Comparison of ENCODE assay signal across 32 cellular contexts in genomic region chr15:74185949-74186348, GRCh38. TPM values are rescaled to one million over a fixed set of nuclear protein-coding genes. Genes with fewer than 3 reads are reported as not detected.
DNase-seq lines count a peak whose midpoint lies in the region; ATAC-seq, FAIRE-seq and TF ChIP-seq lines count a peak whose summit lies in the region.
"Had no signal": no experiment of that assay in that cellular context is flagged by ENCODE, and none has a peak within 500 bp of the region (broad histone marks: within the 10 kb centered on the region; RNA-seq: fewer than 3 reads in every experiment).

No MANE protein-coding gene starts in this region.

- peaks cover 4% of the 10 kb centered on the region for H3K27me3 ChIP-seq in bronchial epithelial cell (ENCODE audit: control insufficient read depth, insufficient read depth, low read length)
- H3K27me3 ChIP-seq: BLaER1, esophagus squamous epithelium, upper lobe of left lung had no signal

- no peak for TF ChIP-seq CTCF in bronchial epithelial cell (IDR thresholded peaks at IDR 0.05; ENCODE audit: insufficient read depth, low read length, severe bottlenecking)

- no peaks in the 10 kb centered on the region for H3K9me3 Mint-ChIP-seq in activated naive CD8-positive, alpha-beta T cell treated with anti-CD3 and anti-CD28 coated beads, Interleukin-2, amount 50 U/mL, for 24 hours
- no peaks in the 10 kb centered on the region for H3K9me3 Mint-ChIP-seq in activated naive CD8-positive, alpha-beta T cell treated with anti-CD3 and anti-CD28 coated beads for 36 hours
- H3K9me3 Mint-ChIP-seq: natural killer cell treated with Interleukin-12 subunit alpha and Interleukin-12 subunit beta and Interleukin-15 and Interleukin-18, amount 100 ng/mL, for 72 hours; stimulated activated memory B cell treated with anti-CD40 and anti-IgM and Interleukin-4, amounts not matched to agents 10 μg/mL and 1 μg/mL and 100 μg/mL, for 72 hours had no signal

- peaks cover 2% of the 10 kb centered on the region for H3K27me3 Mint-ChIP-seq in activated naive CD8-positive, alpha-beta T cell treated with anti-CD3 and anti-CD28 coated beads, Interleukin-2, amount 50 U/mL, for 24 hours
- H3K27me3 Mint-ChIP-seq in activated naive CD8-positive, alpha-beta T cell treated with anti-CD3 and anti-CD28 coated beads for 36 hours: no peaks in the 10 kb centered on the region
- H3K27me3 Mint-ChIP-seq: natural killer cell treated with Interleukin-12 subunit alpha and Interleukin-12 subunit beta and Interleukin-15 and Interleukin-18, amount 100 ng/mL, for 72 hours had no signal

- no peaks in the 10 kb centered on the region for H3K36me3 Mint-ChIP-seq in activated naive CD8-positive, alpha-beta T cell treated with anti-CD3 and anti-CD28 coated beads, Interleukin-2, amount 50 U/mL, for 24 hours (ENCODE audit: low read depth)
- H3K36me3 Mint-ChIP-seq in activated naive CD8-positive, alpha-beta T cell treated with anti-CD3 and anti-CD28 coated beads for 36 hours: no peaks in the 10 kb centered on the region
- H3K36me3 Mint-ChIP-seq: natural killer cell treated with Interleukin-12 subunit alpha and Interleukin-12 subunit beta and Interleukin-15 and Interleukin-18, amount 100 ng/mL, for 72 hours; stimulated activated memory B cell treated with anti-CD40 and anti-IgM and Interleukin-4, amounts not matched to agents 10 μg/mL and 1 μg/mL and 100 μg/mL, for 72 hours had no signal

- no peak overlapping the region for H3K4me3 Mint-ChIP-seq in activated naive CD8-positive, alpha-beta T cell treated with anti-CD3 and anti-CD28 coated beads, Interleukin-2, amount 50 U/mL, for 24 hours
- no peak overlapping the region for H3K4me3 Mint-ChIP-seq in activated naive CD8-positive, alpha-beta T cell treated with anti-CD3 and anti-CD28 coated beads for 36 hours
- H3K4me3 Mint-ChIP-seq: natural killer cell treated with Interleukin-12 subunit alpha and Interleukin-12 subunit beta and Interleukin-15 and Interleukin-18, amount 100 ng/mL, for 72 hours; stimulated activated memory B cell treated with anti-CD40 and anti-IgM and Interleukin-4, amounts not matched to agents 10 μg/mL and 1 μg/mL and 100 μg/mL, for 72 hours had no signal

- peak; percentile 53 for ATAC-seq in activated naive CD8-positive, alpha-beta T cell treated with anti-CD3 and anti-CD28 coated beads, Interleukin-2, amount 50 U/mL, for 24 hours
- ATAC-seq in HG03097 (IDR thresholded peaks at IDR 0.05; ENCODE audit: low FRiP score, unreplicated experiment): no peak
- ATAC-seq: HepG2; natural killer cell treated with Interleukin-12 subunit alpha and Interleukin-12 subunit beta and Interleukin-15 and Interleukin-18, amount 100 ng/mL, for 72 hours; psoas muscle; sciatic nerve had no signal

- no peak for FAIRE-seq in RCC 7860 (lab: Jason Lieb, UNC)
- FAIRE-seq in bronchial epithelial cell (lab: Jason Lieb, UNC): no peak
- FAIRE-seq: frontal cortex, HepG2 had no signal

- no peaks in the 10 kb centered on the region for H3K36me3 ChIP-seq in bronchial epithelial cell (ENCODE audit: control insufficient read depth, insufficient read depth, low read length)
- H3K36me3 ChIP-seq: BLaER1, esophagus squamous epithelium, upper lobe of left lung had no signal

- H3K4me3 ChIP-seq in bronchial epithelial cell (ENCODE audit: low read depth, low read length): no peak overlapping the region
- H3K4me3 ChIP-seq: BLaER1, esophagus squamous epithelium, psoas muscle, upper lobe of left lung had no signal

- DNase-seq in activated naive CD8-positive, alpha-beta T cell treated with anti-CD3 and anti-CD28 coated beads, Interleukin-2, amount 50 U/mL, for 24 hours: no peak
- DNase-seq in activated naive CD8-positive, alpha-beta T cell treated with anti-CD3 and anti-CD28 coated beads for 36 hours: no peak
- DNase-seq in RCC 7860 (ENCODE audit: low spot score): peak; percentile 22
- peak; percentile 68 for DNase-seq in bronchial epithelial cell (ENCODE audit: low read depth)
- DNase-seq in stimulated activated CD8-positive, alpha-beta memory T cell treated with anti-CD3 and anti-CD28 coated beads, Interleukin-4, amount 100 ng/mL, for 48 hours: peak; percentile 48
- no peak for DNase-seq in HuH-7.5 (ENCODE audit: low spot score)
- DNase-seq: activated CD4-positive, alpha-beta T cell treated with anti-CD3 and anti-CD28 coated beads for 4 hours; activated effector memory CD4-positive, alpha-beta T cell treated with Interleukin-2 at 50 U/mL for 16 hours; cerebellar nuclear complex; dermis blood vessel endothelial cell; DMS153; esophagus squamous epithelium; Karpas-422; NCI-H1436; NCI-H2081; NCI-H2227 treated with DMSO at 0.1 percent for 48 hours; NCI-H526; occipital lobe; OCI-M1; SHP77; stimulated activated CD4-positive, alpha-beta T cell treated with anti-CD3 and anti-CD28 coated beads, Interleukin-4, amount 100 ng/mL, for 4 hours; SW 1271; upper lobe of left lung had no signal

- H3K4me1 Mint-ChIP-seq in activated naive CD8-positive, alpha-beta T cell treated with anti-CD3 and anti-CD28 coated beads, Interleukin-2, amount 50 U/mL, for 24 hours: peaks cover 2% of the 10 kb centered on the region
- no peaks in the 10 kb centered on the region for H3K4me1 Mint-ChIP-seq in activated naive CD8-positive, alpha-beta T cell treated with anti-CD3 and anti-CD28 coated beads for 36 hours

- H3K27ac Mint-ChIP-seq in activated naive CD8-positive, alpha-beta T cell treated with anti-CD3 and anti-CD28 coated beads, Interleukin-2, amount 50 U/mL, for 24 hours: no peak overlapping the region
- no peak overlapping the region for H3K27ac Mint-ChIP-seq in activated naive CD8-positive, alpha-beta T cell treated with anti-CD3 and anti-CD28 coated beads for 36 hours
- H3K27ac Mint-ChIP-seq: natural killer cell treated with Interleukin-12 subunit alpha and Interleukin-12 subunit beta and Interleukin-15 and Interleukin-18, amount 100 ng/mL, for 72 hours; stimulated activated memory B cell treated with anti-CD40 and anti-IgM and Interleukin-4, amounts not matched to agents 10 μg/mL and 1 μg/mL and 100 μg/mL, for 72 hours had no signal

RNA-seq across cellular contexts. Expression of gene ISLR, which starts 12.4 kb away (rescaled TPM):
- not detected for total RNA-seq in activated naive CD8-positive, alpha-beta T cell treated with anti-CD3 and anti-CD28 coated beads for 36 hours
- 0.26 and 0.53 TPM in 2 replicates for total RNA-seq in bronchial epithelial cell
- total RNA-seq: HepG2; lung microvascular endothelial cell; natural killer cell treated with Interleukin-12 subunit alpha and Interleukin-12 subunit beta and Interleukin-15 and Interleukin-18, amount 100 ng/mL, for 72 hours had no signal

RNA-seq across cellular contexts. Expression of gene STRA6, which starts 16.6 kb away (rescaled TPM):
- under 1 TPM; 0.25 to 0.28 TPM for total RNA-seq in activated naive CD8-positive, alpha-beta T cell treated with anti-CD3 and anti-CD28 coated beads for 36 hours
- total RNA-seq in bronchial epithelial cell: 0.26 TPM in 2 replicates
- total RNA-seq: natural killer cell treated with Interleukin-12 subunit alpha and Interleukin-12 subunit beta and Interleukin-15 and Interleukin-18, amount 100 ng/mL, for 72 hours; psoas muscle had no signal

RNA-seq across cellular contexts. Expression of gene CCDC33, which starts 50.2 kb away (rescaled TPM):
- total RNA-seq in activated naive CD8-positive, alpha-beta T cell treated with anti-CD3 and anti-CD28 coated beads for 36 hours: under 1 TPM in 1 of 2 experiments, not detected in 1; 0.20 TPM
- not detected in 2 replicates for total RNA-seq in bronchial epithelial cell
- total RNA-seq: dermis blood vessel endothelial cell; esophagus squamous epithelium; HepG2; lung microvascular endothelial cell; natural killer cell treated with Interleukin-12 subunit alpha and Interleukin-12 subunit beta and Interleukin-15 and Interleukin-18, amount 100 ng/mL, for 72 hours; occipital lobe; psoas muscle; sciatic nerve had no signal

RNA-seq across cellular contexts. Expression of gene ISLR2, which starts 55.6 kb away (rescaled TPM):
- total RNA-seq in activated naive CD8-positive, alpha-beta T cell treated with anti-CD3 and anti-CD28 coated beads for 36 hours: not detected
- total RNA-seq in bronchial epithelial cell: not detected in 2 replicates
- total RNA-seq: dermis blood vessel endothelial cell; HepG2; natural killer cell treated with Interleukin-12 subunit alpha and Interleukin-12 subunit beta and Interleukin-15 and Interleukin-18, amount 100 ng/mL, for 72 hours had no signal

Comparison
In these comparisons a context has a peak if more than half of its experiments do, and no peak if none do; other contexts are left out.
1. DNase-seq: peak in RCC 7860 (single experiment), bronchial epithelial cell (single experiment) and stimulated activated CD8-positive, alpha-beta memory T cell treated with anti-CD3 and anti-CD28 coated beads, Interleukin-4, amount 100 ng/mL, for 48 hours (single experiment); none in activated naive CD8-positive, alpha-beta T cell treated with anti-CD3 and anti-CD28 coated beads, Interleukin-2, amount 50 U/mL, for 24 hours (single experiment), activated naive CD8-positive, alpha-beta T cell treated with anti-CD3 and anti-CD28 coated beads for 36 hours (single experiment) and HuH-7.5 (single experiment).